Comparison of ENCODE assay signal across 1 cellular context in the genomic region with DNA sequence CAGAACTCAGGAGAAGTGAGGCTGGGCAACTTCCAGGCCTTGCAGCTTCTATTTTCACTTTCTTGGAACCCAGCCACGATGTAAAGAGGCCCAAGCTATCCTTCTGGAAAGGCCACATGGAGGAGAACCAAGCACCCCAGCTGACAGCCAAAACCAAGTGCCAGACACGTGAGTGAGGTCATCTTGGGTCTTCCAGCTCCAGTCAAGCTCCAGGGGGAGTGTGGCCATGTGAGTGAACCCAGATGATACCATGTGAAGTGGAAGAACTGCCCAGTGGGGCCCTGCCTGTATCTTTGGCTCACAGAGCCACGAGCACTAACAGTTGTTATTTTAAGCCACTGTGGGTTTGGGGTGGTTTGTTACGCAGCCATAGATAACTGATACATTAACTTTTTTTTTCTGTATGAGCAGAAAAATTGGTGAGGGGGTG.
TF ChIP-seq lines count a peak whose summit lies in the region.

No MANE protein-coding gene starts in this region.

TF ChIP-seq in H1, 55 proteins besides CTCF, POLR2A, EP300 and RAD21:
- TF ChIP-seq KDM5A (IDR thresholded peaks at IDR 0.05; ENCODE audit: low read length) = no peak
- no peak for TF ChIP-seq CTBP2 (IDR thresholded peaks at IDR 0.05; ENCODE audit: borderline replicate concordance, insufficient read depth, insufficient read length, low read length)
- no peak for TF ChIP-seq CBX5 (IDR thresholded peaks at IDR 0.05; ENCODE audit: low read depth, low read length)
- no peak for TF ChIP-seq TCF12 (IDR thresholded peaks at IDR 0.05; ENCODE audit: low read depth, low read length)
- no peak for TF ChIP-seq TAF7 (optimal IDR thresholded peaks at IDR 0.05; ENCODE audit: borderline replicate concordance, low read depth, low read length)
- TF ChIP-seq, protein P1, sequence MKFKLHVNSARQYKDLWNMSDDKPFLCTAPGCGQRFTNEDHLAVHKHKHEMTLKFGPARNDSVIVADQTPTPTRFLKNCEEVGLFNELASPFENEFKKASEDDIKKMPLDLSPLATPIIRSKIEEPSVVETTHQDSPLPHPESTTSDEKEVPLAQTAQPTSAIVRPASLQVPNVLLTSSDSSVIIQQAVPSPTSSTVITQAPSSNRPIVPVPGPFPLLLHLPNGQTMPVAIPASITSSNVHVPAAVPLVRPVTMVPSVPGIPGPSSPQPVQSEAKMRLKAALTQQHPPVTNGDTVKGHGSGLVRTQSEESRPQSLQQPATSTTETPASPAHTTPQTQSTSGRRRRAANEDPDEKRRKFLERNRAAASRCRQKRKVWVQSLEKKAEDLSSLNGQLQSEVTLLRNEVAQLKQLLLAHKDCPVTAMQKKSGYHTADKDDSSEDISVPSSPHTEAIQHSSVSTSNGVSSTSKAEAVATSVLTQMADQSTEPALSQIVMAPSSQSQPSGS (IDR thresholded peaks at IDR 0.05; ENCODE audit: low read length) = no peak
- no peak for TF ChIP-seq RNF2 (IDR thresholded peaks at IDR 0.05; ENCODE audit: borderline replicate concordance, low read depth, low read length, missing control alignments, poor library complexity, severe bottlenecking)
- no peak for TF ChIP-seq ZNF274 (IDR thresholded peaks at IDR 0.05; ENCODE audit: borderline replicate concordance, extremely low read depth, low read length)
- TF ChIP-seq SRF (IDR thresholded peaks at IDR 0.05; ENCODE audit: low read depth, low read length) = no peak
- no peak for TF ChIP-seq RBBP5 (IDR thresholded peaks at IDR 0.05; ENCODE audit: borderline replicate concordance, low read depth, low read length)
TF ChIP-seq in H1: peak in this region for 0.
